In the genomic region with DNA sequence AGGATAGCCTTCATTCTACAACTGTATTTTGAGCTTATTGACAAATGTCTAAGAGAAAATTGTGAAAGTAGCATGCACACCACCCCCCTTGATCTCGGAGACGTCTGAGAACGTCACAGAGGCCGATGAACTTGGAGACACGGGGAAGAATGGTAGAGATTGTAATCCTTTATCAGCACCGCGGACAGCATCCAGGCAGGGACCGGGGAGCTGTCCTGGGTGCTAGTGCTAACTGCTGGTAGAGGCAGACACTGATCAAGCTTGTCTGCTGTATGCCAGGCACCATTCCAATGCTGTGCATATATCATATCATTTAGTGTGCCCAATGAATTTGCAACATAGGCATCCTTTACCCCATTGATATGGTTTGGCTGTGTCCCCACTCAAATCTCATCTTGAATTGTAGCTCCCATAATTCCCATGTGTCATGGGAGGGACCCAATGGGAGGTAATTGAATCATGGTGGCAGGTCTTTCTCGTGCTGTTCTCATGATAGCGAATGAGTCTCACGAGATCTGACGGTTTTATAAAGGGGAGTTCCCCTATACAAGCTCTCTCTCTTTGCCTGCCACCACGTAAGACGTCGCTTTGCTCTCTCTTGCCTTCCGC, we compare ENCODE assay signal across 8 cellular contexts.
DNase-seq lines count a peak whose midpoint lies in the region; ATAC-seq and TF ChIP-seq lines count a peak whose summit lies in the region.

No MANE protein-coding gene starts in this region.

- no peak for ATAC-seq in effector memory CD8-positive, alpha-beta T cell (replicated peaks)
- no peak for ATAC-seq in GM21528 (IDR thresholded peaks at IDR 0.05; ENCODE audit: low FRiP score, unreplicated experiment)

- H2BK5ac ChIP-seq in H9 (ENCODE audit: insufficient read length, low read length): no peak overlapping the region

- H3K9me3 ChIP-seq in H9 (ENCODE audit: control insufficient read depth, low read depth, low read length): no peaks in the 10 kb centered on the region

- H3K18ac ChIP-seq in H9 (ENCODE audit: insufficient read length, low read depth, low read length): no peak overlapping the region

- no peaks in the 10 kb centered on the region for H3K36me3 Mint-ChIP-seq in H9 (ENCODE audit: insufficient read depth in 1 of 3, low read depth in 3 of 3)
- no peaks in the 10 kb centered on the region for H3K36me3 Mint-ChIP-seq in effector memory CD8-positive, alpha-beta T cell (ENCODE audit: insufficient read depth)

- no peaks in the 10 kb centered on the region; a peak in 1 of 5 replicates for H3K9me3 Mint-ChIP-seq in H9
- H3K9me3 Mint-ChIP-seq in effector memory CD8-positive, alpha-beta T cell: no peaks in the 10 kb centered on the region

- no peak overlapping the region for H2BK20ac ChIP-seq in H9 (ENCODE audit: low read depth, low read length, poor library complexity, severe bottlenecking)

- peak; percentile 70 for DNase-seq in 8988T
- peak; percentile 73 for DNase-seq in H9
- peak in 3 of 5 donors; percentile 14 to 29 (median 22) for DNase-seq in T-helper 1 cell
- DNase-seq in effector memory CD8-positive, alpha-beta T cell: peak; percentile 17 to 43 (median 19)
- DNase-seq in myocyte (ENCODE audit: low read depth): peak; percentile 84
- no peak for DNase-seq in NCI-H748 (lab: John Stamatoyannopoulos, UW; ENCODE audit: unreplicated experiment)
- no peak for DNase-seq in middle frontal gyrus (ENCODE audit: extremely low spot score, low spot score)

- H3K56ac ChIP-seq in H9 (ENCODE audit: insufficient read length, low read depth, low read length): no peak overlapping the region

- TF ChIP-seq CTCF in H9 (conservative IDR thresholded peaks at IDR 0.05): no peak

- H3K4me1 ChIP-seq in H9 (ENCODE audit: insufficient read depth, low read length): no peaks in the 10 kb centered on the region

- no peak overlapping the region for H3K23ac ChIP-seq in H9 (ENCODE audit: insufficient read length, low read depth, low read length)

- no peaks in the 10 kb centered on the region for H3K79me2 ChIP-seq in H9 (ENCODE audit: insufficient read depth, low read length)

- H3T11ph ChIP-seq in H9 (ENCODE audit: low read length): no peak overlapping the region

- no peak overlapping the region for H3K27ac Mint-ChIP-seq in H9
- no peak overlapping the region for H3K27ac Mint-ChIP-seq in effector memory CD8-positive, alpha-beta T cell

- H2BK120ac ChIP-seq in H9 (ENCODE audit: low read depth, low read length, poor library complexity, severe bottlenecking): no peak overlapping the region

- no peak overlapping the region for H2AFZ ChIP-seq in H9 (ENCODE audit: low read length)

- no peak overlapping the region for H2BK12ac ChIP-seq in H9 (ENCODE audit: insufficient read length, low read depth, low read length)

- no peak overlapping the region for H3K9ac ChIP-seq in H9 (ENCODE audit: extremely low read depth, insufficient read length, low read length)

- H3K27me3 ChIP-seq in H9 (ENCODE audit: insufficient read depth, low read length): no peaks in the 10 kb centered on the region

- no peak overlapping the region for H3K4me2 ChIP-seq in H9 (ENCODE audit: insufficient read depth, insufficient read length, low read length)

- H4K91ac ChIP-seq in H9 (ENCODE audit: insufficient read length, low read depth, low read length): no peak overlapping the region

- H4K8ac ChIP-seq in H9 (replicated peaks; ENCODE audit: insufficient read length, low read depth, low read length): no peak overlapping the region

- H3K4me1 Mint-ChIP-seq in H9: peaks cover 4 to 8% of the 10 kb centered on the region in 2 experiments; a peak in 3 of 4 replicates
- no peaks in the 10 kb centered on the region for H3K4me1 Mint-ChIP-seq in effector memory CD8-positive, alpha-beta T cell (ENCODE audit: low read depth in 2 of 2)

- H3K4me3 Mint-ChIP-seq in H9: no peak overlapping the region
- H3K4me3 Mint-ChIP-seq in effector memory CD8-positive, alpha-beta T cell: no peak overlapping the region

- H3K27me3 Mint-ChIP-seq in H9 (ENCODE audit: low read depth): peaks cover 39% of the 10 kb centered on the region
- H3K27me3 Mint-ChIP-seq in effector memory CD8-positive, alpha-beta T cell: peaks cover 39 to 71% of the 10 kb centered on the region in 2 donors

- whole genome bisulfite sequencing in H9 (ENCODE audit: extremely low coverage, insufficient read length, low lambda C conversion rate): no CpG with 5 or more reads among the region's 16 CpGs

- H4K20me1 ChIP-seq in H9 (ENCODE audit: control insufficient read depth, insufficient read depth, insufficient read length): no peaks in the 10 kb centered on the region

- H4K5ac ChIP-seq in H9 (ENCODE audit: insufficient read length, low read depth, low read length): no peak overlapping the region

- no peak overlapping the region for H3K14ac ChIP-seq in H9 (ENCODE audit: insufficient read depth, low read length)

- H3K79me1 ChIP-seq in H9 (ENCODE audit: insufficient read depth, low read depth, low read length, poor library complexity, severe bottlenecking): no peaks in the 10 kb centered on the region

- H2AK5ac ChIP-seq in H9 (ENCODE audit: insufficient read length, low read length): no peak overlapping the region

- H2BK15ac ChIP-seq in H9 (ENCODE audit: low read depth, low read length): no peak overlapping the region

- no peak overlapping the region for H3K4ac ChIP-seq in H9 (ENCODE audit: low read depth, low read length)

- no peaks in the 10 kb centered on the region for H3K23me2 ChIP-seq in H9 (ENCODE audit: insufficient read length, low read depth, low read length, poor library complexity, severe bottlenecking)

- H3K27ac ChIP-seq in H9 (ENCODE audit: insufficient read length, low read depth, low read length): no peak overlapping the region

Comparison
In these comparisons a context has a peak if more than half of its experiments do, and no peak if none do; other contexts are left out.
1. DNase-seq: peak in 8988T (single experiment), H9 (single experiment), T-helper 1 cell (3 of 5), effector memory CD8-positive, alpha-beta T cell (3 of 3) and myocyte (single experiment); none in NCI-H748 (single experiment) and middle frontal gyrus (single experiment).